ENCODE assay signal across 8 cellular contexts in genomic region chr12:56593909-56594621, GRCh38. TPM values are rescaled to one million over a fixed set of nuclear protein-coding genes. Genes with fewer than 3 reads are reported as not detected.
DNase-seq lines count a peak whose midpoint lies in the region; ATAC-seq and TF ChIP-seq lines count a peak whose summit lies in the region.

No MANE protein-coding gene starts in this region.

- no peak overlapping the region for H3K56ac ChIP-seq in H9 (ENCODE audit: insufficient read length, low read depth, low read length)

- DNase-seq in AG20443 (ENCODE audit: low spot score), result peak; percentile 87
- peak; percentile 91 for DNase-seq in H9
- DNase-seq in NCI-H345 treated with DMSO at 0.1 percent for 48 hours (lab: John Stamatoyannopoulos, UW; ENCODE audit: unreplicated experiment), result peak; percentile 50
- peak; percentile 88 for DNase-seq in activated CD4-positive, alpha-beta T cell treated with anti-CD3 and anti-CD28 coated beads, Interleukin-2, amount 10 ng/mL, durations not matched to agents 24 days and 14 days
- no peak for DNase-seq in coronary artery (ENCODE audit: low spot score)
- peak in 1 of 3 donors; percentile 32 for DNase-seq in right lobe of liver
- DNase-seq in stimulated activated CD8-positive, alpha-beta memory T cell treated with anti-CD3 and anti-CD28 coated beads, Interleukin-12 subunit alpha, Interleukin-12 subunit beta, amount 100 ng/mL, for 1 hour (ENCODE audit: low read depth), result peak; percentile 35

- H2BK12ac ChIP-seq in H9 (ENCODE audit: insufficient read length, low read depth, low read length), result no peak overlapping the region

- no peak overlapping the region for H2BK15ac ChIP-seq in H9 (ENCODE audit: low read depth, low read length)

- no peak overlapping the region for H2BK20ac ChIP-seq in H9 (ENCODE audit: low read depth, low read length, poor library complexity, severe bottlenecking)

- peak; percentile 65 to 76 (median 72) for ATAC-seq in right lobe of liver
- no peak for ATAC-seq in HG02588 (IDR thresholded peaks at IDR 0.05; ENCODE audit: unreplicated experiment)

- peaks cover 12 to 27% (median 23%) of the 10 kb centered on the region in 3 experiments; a peak in 6 of 7 replicates for H3K36me3 Mint-ChIP-seq in H9 (ENCODE audit: insufficient read depth in 1 of 3, low read depth in 3 of 3)
- H3K36me3 Mint-ChIP-seq in activated CD4-positive, alpha-beta T cell treated with anti-CD3 and anti-CD28 coated beads, Interleukin-2, amount 10 ng/mL, durations not matched to agents 24 days and 14 days (ENCODE audit: low read depth), result peaks cover 21% of the 10 kb centered on the region

- WGBS in H9 (ENCODE audit: extremely low coverage, insufficient read length, low lambda C conversion rate), result no CpG with 5 or more reads among the region's 8 CpGs
- WGBS in right lobe of liver (ENCODE audit: insufficient coverage, low coverage, low lambda C conversion rate, missing lambda C conversion rate), result 45% methylated on average over 8 of the region's 8 CpGs

- H3K18ac ChIP-seq in H9 (ENCODE audit: insufficient read length, low read depth, low read length), result no peak overlapping the region

- no peaks in the 10 kb centered on the region for H3K9me3 Mint-ChIP-seq in H9
- no peaks in the 10 kb centered on the region for H3K9me3 Mint-ChIP-seq in activated CD4-positive, alpha-beta T cell treated with anti-CD3 and anti-CD28 coated beads, Interleukin-2, amount 10 ng/mL, durations not matched to agents 24 days and 14 days

- H2AFZ ChIP-seq in H9 (ENCODE audit: low read length), result no peak overlapping the region

- peak overlapping the region; percentile 90 to 92 (median 91); a peak in 6 of 7 replicates for H3K27ac Mint-ChIP-seq in H9
- peak overlapping the region; percentile 54 for H3K27ac Mint-ChIP-seq in activated CD4-positive, alpha-beta T cell treated with anti-CD3 and anti-CD28 coated beads, Interleukin-2, amount 10 ng/mL, durations not matched to agents 24 days and 14 days

- H3K9ac ChIP-seq in H9 (ENCODE audit: extremely low read depth, insufficient read length, low read length), result no peak overlapping the region

- peaks cover 19 to 32% of the 10 kb centered on the region in 2 experiments for H3K4me1 Mint-ChIP-seq in H9
- peaks cover 1% of the 10 kb centered on the region for H3K4me1 Mint-ChIP-seq in activated CD4-positive, alpha-beta T cell treated with anti-CD3 and anti-CD28 coated beads, Interleukin-2, amount 10 ng/mL, durations not matched to agents 24 days and 14 days

- H2BK120ac ChIP-seq in H9 (ENCODE audit: low read depth, low read length, poor library complexity, severe bottlenecking), result no peak overlapping the region

- H3K4me3 ChIP-seq in coronary artery (no peak overlapping the region), right lobe of liver (no peak overlapping the region)

- H3K23ac ChIP-seq in H9 (ENCODE audit: insufficient read length, low read depth, low read length), result no peak overlapping the region

- no peaks in the 10 kb centered on the region for H3K79me1 ChIP-seq in H9 (ENCODE audit: insufficient read depth, low read depth, low read length, poor library complexity, severe bottlenecking)

- peaks cover 3% of the 10 kb centered on the region for H4K20me1 ChIP-seq in H9 (ENCODE audit: control insufficient read depth, insufficient read depth, insufficient read length)

- TF ChIP-seq POLR2A in right lobe of liver (IDR thresholded peaks at IDR 0.05), result no peak

- no peaks in the 10 kb centered on the region for H3K9me3 ChIP-seq in H9 (ENCODE audit: control insufficient read depth, low read depth, low read length)
- H3K9me3 ChIP-seq in right lobe of liver, result no peaks in the 10 kb centered on the region

- no peaks in the 10 kb centered on the region; the same call in 1 of the 2 replicates for H3K4me1 ChIP-seq in H9 (ENCODE audit: insufficient read depth, low read length)
- no peaks in the 10 kb centered on the region for H3K4me1 ChIP-seq in right lobe of liver

- H3K27ac ChIP-seq in H9 (ENCODE audit: insufficient read length, low read depth, low read length) (no peak overlapping the region), coronary artery (peak overlapping the region; percentile 63 to 82), right lobe of liver (no peak overlapping the region)

- no peak overlapping the region for H4K91ac ChIP-seq in H9 (ENCODE audit: insufficient read length, low read depth, low read length)

- no peak overlapping the region for H2BK5ac ChIP-seq in H9 (ENCODE audit: insufficient read length, low read length)

- no peak overlapping the region for H2AK5ac ChIP-seq in H9 (ENCODE audit: insufficient read length, low read length)

- H3K23me2 ChIP-seq in H9 (ENCODE audit: insufficient read length, low read depth, low read length, poor library complexity, severe bottlenecking), result no peaks in the 10 kb centered on the region

- H3K14ac ChIP-seq in H9 (ENCODE audit: insufficient read depth, low read length), result no peak overlapping the region

- H3K4me2 ChIP-seq in H9 (ENCODE audit: insufficient read depth, insufficient read length, low read length), result no peak overlapping the region

- H3K4me3 Mint-ChIP-seq in H9, result no peak overlapping the region
- no peak overlapping the region for H3K4me3 Mint-ChIP-seq in activated CD4-positive, alpha-beta T cell treated with anti-CD3 and anti-CD28 coated beads, Interleukin-2, amount 10 ng/mL, durations not matched to agents 24 days and 14 days

- no peaks in the 10 kb centered on the region for H3K79me2 ChIP-seq in H9 (ENCODE audit: insufficient read depth, low read length)

- H3K27me3 ChIP-seq in H9 (ENCODE audit: insufficient read depth, low read length) (no peaks in the 10 kb centered on the region), right lobe of liver (no peaks in the 10 kb centered on the region)

- H3K4ac ChIP-seq in H9 (ENCODE audit: low read depth, low read length), result no peak overlapping the region

- intact Hi-C loops in activated CD4-positive, alpha-beta T cell treated with anti-CD3 and anti-CD28 coated beads, Interleukin-2, amount 10 ng/mL, durations not matched to agents 24 days and 14 days (cut with micrococcal nuclease), result loop anchor here (1.0 kb wide), 2 partner anchors 21 to 81 kb away; no protein-coding TSS in a partner anchor
- intact Hi-C loops in right lobe of liver (cut with DNase I), result no loop called here

- peaks cover 0 to 26% (median 14%) of the 10 kb centered on the region in 4 donors for H3K36me3 ChIP-seq in right lobe of liver

- no peaks in the 10 kb centered on the region for H3K27me3 Mint-ChIP-seq in H9 (ENCODE audit: low read depth)
- no peaks in the 10 kb centered on the region for H3K27me3 Mint-ChIP-seq in activated CD4-positive, alpha-beta T cell treated with anti-CD3 and anti-CD28 coated beads, Interleukin-2, amount 10 ng/mL, durations not matched to agents 24 days and 14 days

- no peak overlapping the region for H3T11ph ChIP-seq in H9 (ENCODE audit: low read length)

- H4K8ac ChIP-seq in H9 (replicated peaks; ENCODE audit: insufficient read length, low read depth, low read length), result no peak overlapping the region

- TF ChIP-seq CTCF in H9 (conservative IDR thresholded peaks at IDR 0.05), result peak; percentile 91
- TF ChIP-seq CTCF in coronary artery (IDR thresholded peaks at IDR 0.05), result peak; percentile 63
- peak; percentile 57 to 70 (median 68) for TF ChIP-seq CTCF in right lobe of liver (IDR thresholded peaks at IDR 0.05)

- H4K5ac ChIP-seq in H9 (ENCODE audit: insufficient read length, low read depth, low read length), result no peak overlapping the region

RNA-seq across cellular contexts. Expression of gene BAZ2A, which starts 36.1 kb away (rescaled TPM):
- total RNA-seq in H9 (2021), result 94.1 and 108 TPM in 2 replicates
- total RNA-seq in activated CD4-positive, alpha-beta T cell treated with anti-CD3 and anti-CD28 coated beads, Interleukin-2, amount 10 ng/mL, durations not matched to agents 24 days and 14 days, result 117 and 118 TPM in 2 replicates
- 10 to 100 TPM; 21.8 to 45.7 (median 33.4) TPM for total RNA-seq in right lobe of liver

RNA-seq across cellular contexts. Expression of gene ATP5F1B, which starts 51.7 kb away (rescaled TPM):
- total RNA-seq in H9 (2021), result 927 and 936 TPM in 2 replicates
- 760 and 771 TPM in 2 replicates for total RNA-seq in activated CD4-positive, alpha-beta T cell treated with anti-CD3 and anti-CD28 coated beads, Interleukin-2, amount 10 ng/mL, durations not matched to agents 24 days and 14 days
- total RNA-seq in right lobe of liver, result 100 to 1,000 TPM; 346 to 535 (median 362) TPM

Comparison
In these comparisons a context has a peak if more than half of its experiments do, and no peak if none do; other contexts are left out.
1. H3K27ac ChIP-seq: peak in coronary artery (2 of 2); none in H9 (single experiment) and right lobe of liver (0 of 3).
2. Peak in every context shown above with its lines, with median percentiles within 50 percentile points of each other: CTCF ChIP-seq.